8 cellular contexts compared by ENCODE assay signal in the genomic region with DNA sequence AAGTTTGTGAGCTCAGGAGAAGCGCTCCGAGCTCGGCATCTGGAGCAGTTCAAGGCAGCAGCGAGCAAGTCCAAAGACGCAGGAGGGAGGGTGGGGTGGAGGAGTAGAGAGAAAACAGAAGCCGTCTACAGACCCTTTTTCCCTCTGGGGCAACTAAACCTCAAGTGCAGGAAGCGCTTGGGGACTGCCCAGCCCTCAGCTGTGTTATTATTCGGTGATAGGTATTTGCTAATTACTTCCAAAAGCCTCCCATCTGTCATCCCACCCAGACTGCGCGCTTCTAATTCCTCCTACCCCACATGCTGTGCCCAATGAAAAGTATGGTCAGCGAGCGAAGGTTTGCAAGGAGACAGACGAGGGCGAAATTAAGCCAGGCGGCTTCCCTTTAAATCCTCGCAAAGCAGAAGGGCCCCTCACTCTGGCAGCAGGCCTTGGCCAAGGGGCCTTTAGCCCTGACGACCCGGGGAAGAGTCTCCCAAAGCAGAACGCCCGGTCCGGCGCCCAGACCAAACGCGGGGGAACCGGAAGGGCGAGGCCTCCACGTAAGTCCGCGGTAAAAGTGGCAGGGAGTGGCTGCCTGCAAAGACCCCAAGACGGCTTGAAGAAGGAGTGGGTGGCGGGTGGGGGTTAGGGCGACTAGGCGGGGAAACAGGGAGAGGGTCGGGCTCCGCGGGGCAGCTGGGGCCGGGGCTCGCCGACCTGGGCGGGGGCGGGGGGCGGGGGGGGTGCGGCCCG.
A peak's percentile ranks its signal among the peaks of the same experiment; 100 is the strongest.
DNase-seq lines count a peak whose midpoint lies in the region; ATAC-seq lines count a peak whose summit lies in the region.

No MANE protein-coding gene starts in this region.

- no peak overlapping the region for H3K27ac Mint-ChIP-seq in activated naive CD8-positive, alpha-beta T cell treated with anti-CD3 and anti-CD28 coated beads, Interleukin-2, amount 50 U/mL, for 24 hours
- no peak overlapping the region for H3K27ac Mint-ChIP-seq in stimulated activated effector memory CD8-positive, alpha-beta T cell treated with anti-CD3 and anti-CD28 coated beads, Interleukin-12 subunit alpha, Interleukin-12 subunit beta, amount 100 ng/mL, for 72 hours

- H3K27me3 Mint-ChIP-seq in activated naive CD8-positive, alpha-beta T cell treated with anti-CD3 and anti-CD28 coated beads, Interleukin-2, amount 50 U/mL, for 24 hours = peaks cover 23% of the 10 kb centered on the region

- H3K9me3 ChIP-seq in iPS-18a (ENCODE audit: control insufficient read depth, low read depth, low read length) = no peaks in the 10 kb centered on the region

- no peak overlapping the region for H3K27ac ChIP-seq in iPS-18a (ENCODE audit: low read length)

- peak overlapping the region; percentile 56 for H3K4me3 Mint-ChIP-seq in activated naive CD8-positive, alpha-beta T cell treated with anti-CD3 and anti-CD28 coated beads, Interleukin-2, amount 50 U/mL, for 24 hours
- peak overlapping the region; percentile 45 for H3K4me3 Mint-ChIP-seq in stimulated activated effector memory CD8-positive, alpha-beta T cell treated with anti-CD3 and anti-CD28 coated beads, Interleukin-12 subunit alpha, Interleukin-12 subunit beta, amount 100 ng/mL, for 72 hours

- peak overlapping the region; percentile 57 for H3K4me3 ChIP-seq in iPS-18a (ENCODE audit: low read length)

- peak overlapping the region; percentile 44 for H3K9ac ChIP-seq in iPS-18a (ENCODE audit: low read length)

- H3K36me3 Mint-ChIP-seq in activated naive CD8-positive, alpha-beta T cell treated with anti-CD3 and anti-CD28 coated beads, Interleukin-2, amount 50 U/mL, for 24 hours (ENCODE audit: low read depth) = no peaks in the 10 kb centered on the region
- H3K36me3 Mint-ChIP-seq in stimulated activated effector memory CD8-positive, alpha-beta T cell treated with anti-CD3 and anti-CD28 coated beads, Interleukin-12 subunit alpha, Interleukin-12 subunit beta, amount 100 ng/mL, for 72 hours = no peaks in the 10 kb centered on the region

- peaks cover 35% of the 10 kb centered on the region for H3K4me1 Mint-ChIP-seq in activated naive CD8-positive, alpha-beta T cell treated with anti-CD3 and anti-CD28 coated beads, Interleukin-2, amount 50 U/mL, for 24 hours
- H3K4me1 Mint-ChIP-seq in stimulated activated effector memory CD8-positive, alpha-beta T cell treated with anti-CD3 and anti-CD28 coated beads, Interleukin-12 subunit alpha, Interleukin-12 subunit beta, amount 100 ng/mL, for 72 hours = peaks cover 30% of the 10 kb centered on the region

- DNase-seq in activated T-cell treated with anti-CD3 and anti-CD28 coated beads, Interleukin-2, amount 50 U/mL, for 1 hour = peak; percentile 24
- no peak for DNase-seq in activated T-cell treated with anti-CD3 and anti-CD28 coated beads for 4 hours
- no peak for DNase-seq in activated naive CD8-positive, alpha-beta T cell treated with anti-CD3 and anti-CD28 coated beads, Interleukin-2, amount 50 U/mL, for 24 hours
- DNase-seq in stimulated activated effector memory CD8-positive, alpha-beta T cell treated with anti-CD3 and anti-CD28 coated beads, Interleukin-12 subunit alpha, Interleukin-12 subunit beta, amount 100 ng/mL, for 72 hours (ENCODE audit: low spot score in 2 of 2) = no peak
- no peak for DNase-seq in activated gamma-delta T cell treated with Interleukin-2 at 50 U/mL for 16 hours
- DNase-seq in iPS-NIHi7 (ENCODE audit: extremely low spot score) = no peak

- no peaks in the 10 kb centered on the region for H3K9me3 Mint-ChIP-seq in activated naive CD8-positive, alpha-beta T cell treated with anti-CD3 and anti-CD28 coated beads, Interleukin-2, amount 50 U/mL, for 24 hours
- H3K9me3 Mint-ChIP-seq in stimulated activated effector memory CD8-positive, alpha-beta T cell treated with anti-CD3 and anti-CD28 coated beads, Interleukin-12 subunit alpha, Interleukin-12 subunit beta, amount 100 ng/mL, for 72 hours = no peaks in the 10 kb centered on the region

- H3K36me3 ChIP-seq in iPS-18a (ENCODE audit: control insufficient read depth, low read depth, low read length) = no peaks in the 10 kb centered on the region

- H3K4me1 ChIP-seq in iPS-18a (ENCODE audit: control insufficient read depth, low read depth, low read length) = peaks cover 40% of the 10 kb centered on the region

- no peak for ATAC-seq in activated naive CD8-positive, alpha-beta T cell treated with anti-CD3 and anti-CD28 coated beads, Interleukin-2, amount 50 U/mL, for 24 hours
- ATAC-seq in stimulated activated effector memory CD8-positive, alpha-beta T cell treated with anti-CD3 and anti-CD28 coated beads, Interleukin-12 subunit alpha, Interleukin-12 subunit beta, amount 100 ng/mL, for 72 hours = no peak
- no peak for ATAC-seq in GM19395 (IDR thresholded peaks at IDR 0.05; ENCODE audit: unreplicated experiment)

- H3K27me3 ChIP-seq in iPS-18a (ENCODE audit: control insufficient read depth, insufficient read depth, low read length) = peaks cover 36% of the 10 kb centered on the region
